ENCODE assay signal across 2 cellular contexts in the genomic region with DNA sequence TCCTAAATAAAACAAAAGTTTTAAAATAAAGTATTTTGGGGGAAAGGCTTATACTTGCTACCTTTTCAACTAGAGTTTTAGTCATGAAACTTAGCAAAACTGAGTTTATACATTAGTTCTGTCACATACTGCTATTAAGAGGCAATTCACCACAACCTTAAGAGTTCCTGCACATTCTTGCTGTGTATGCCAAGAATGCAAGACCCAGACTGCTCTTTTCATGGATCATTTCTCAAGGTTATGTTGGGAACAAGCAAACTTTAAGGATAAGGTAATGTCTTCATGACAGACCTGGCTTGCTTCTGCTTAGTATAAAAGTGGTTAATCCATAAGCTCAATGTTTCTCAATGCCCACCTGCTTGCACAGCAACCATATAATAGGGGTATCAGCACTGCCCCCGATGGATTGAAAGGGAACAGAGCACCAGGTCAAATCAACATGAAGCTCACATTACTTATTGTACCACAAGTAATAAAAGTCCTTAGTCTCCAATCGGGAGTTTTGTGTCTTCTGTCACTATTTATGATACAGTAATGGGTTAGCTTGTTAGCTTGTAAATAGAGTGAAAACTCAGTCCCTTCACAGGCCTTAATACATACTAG.
TF ChIP-seq lines count a peak whose summit lies in the region.

No MANE protein-coding gene starts in this region.

TF ChIP-seq in SK-N-SH, 30 proteins besides CTCF, POLR2A, EP300 and RAD21:
- TF ChIP-seq, protein P1, sequence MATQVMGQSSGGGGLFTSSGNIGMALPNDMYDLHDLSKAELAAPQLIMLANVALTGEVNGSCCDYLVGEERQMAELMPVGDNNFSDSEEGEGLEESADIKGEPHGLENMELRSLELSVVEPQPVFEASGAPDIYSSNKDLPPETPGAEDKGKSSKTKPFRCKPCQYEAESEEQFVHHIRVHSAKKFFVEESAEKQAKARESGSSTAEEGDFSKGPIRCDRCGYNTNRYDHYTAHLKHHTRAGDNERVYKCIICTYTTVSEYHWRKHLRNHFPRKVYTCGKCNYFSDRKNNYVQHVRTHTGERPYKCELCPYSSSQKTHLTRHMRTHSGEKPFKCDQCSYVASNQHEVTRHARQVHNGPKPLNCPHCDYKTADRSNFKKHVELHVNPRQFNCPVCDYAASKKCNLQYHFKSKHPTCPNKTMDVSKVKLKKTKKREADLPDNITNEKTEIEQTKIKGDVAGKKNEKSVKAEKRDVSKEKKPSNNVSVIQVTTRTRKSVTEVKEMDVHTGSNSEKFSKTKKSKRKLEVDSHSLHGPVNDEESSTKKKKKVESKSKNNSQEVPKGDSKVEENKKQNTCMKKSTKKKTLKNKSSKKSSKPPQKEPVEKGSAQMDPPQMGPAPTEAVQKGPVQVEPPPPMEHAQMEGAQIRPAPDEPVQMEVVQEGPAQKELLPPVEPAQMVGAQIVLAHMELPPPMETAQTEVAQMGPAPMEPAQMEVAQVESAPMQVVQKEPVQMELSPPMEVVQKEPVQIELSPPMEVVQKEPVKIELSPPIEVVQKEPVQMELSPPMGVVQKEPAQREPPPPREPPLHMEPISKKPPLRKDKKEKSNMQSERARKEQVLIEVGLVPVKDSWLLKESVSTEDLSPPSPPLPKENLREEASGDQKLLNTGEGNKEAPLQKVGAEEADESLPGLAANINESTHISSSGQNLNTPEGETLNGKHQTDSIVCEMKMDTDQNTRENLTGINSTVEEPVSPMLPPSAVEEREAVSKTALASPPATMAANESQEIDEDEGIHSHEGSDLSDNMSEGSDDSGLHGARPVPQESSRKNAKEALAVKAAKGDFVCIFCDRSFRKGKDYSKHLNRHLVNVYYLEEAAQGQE (IDR thresholded peaks at IDR 0.05; ENCODE audit: low read depth, low read length), result no peak
- TF ChIP-seq FOXJ3 (CRISPR knock-in tag; IDR thresholded peaks at IDR 0.05) (no peak), FOSL2 (IDR thresholded peaks at IDR 0.05; ENCODE audit: borderline replicate concordance, low read depth) (no peak)
TF ChIP-seq in SK-N-SH: peak in this region for 0.

TF ChIP-seq in SK-N-SH treated with all-trans-retinoic acid at 6 μM for 48 hours, 23 proteins besides CTCF, POLR2A, EP300 and RAD21 (continued from another document):
- TF ChIP-seq, protein P2, sequence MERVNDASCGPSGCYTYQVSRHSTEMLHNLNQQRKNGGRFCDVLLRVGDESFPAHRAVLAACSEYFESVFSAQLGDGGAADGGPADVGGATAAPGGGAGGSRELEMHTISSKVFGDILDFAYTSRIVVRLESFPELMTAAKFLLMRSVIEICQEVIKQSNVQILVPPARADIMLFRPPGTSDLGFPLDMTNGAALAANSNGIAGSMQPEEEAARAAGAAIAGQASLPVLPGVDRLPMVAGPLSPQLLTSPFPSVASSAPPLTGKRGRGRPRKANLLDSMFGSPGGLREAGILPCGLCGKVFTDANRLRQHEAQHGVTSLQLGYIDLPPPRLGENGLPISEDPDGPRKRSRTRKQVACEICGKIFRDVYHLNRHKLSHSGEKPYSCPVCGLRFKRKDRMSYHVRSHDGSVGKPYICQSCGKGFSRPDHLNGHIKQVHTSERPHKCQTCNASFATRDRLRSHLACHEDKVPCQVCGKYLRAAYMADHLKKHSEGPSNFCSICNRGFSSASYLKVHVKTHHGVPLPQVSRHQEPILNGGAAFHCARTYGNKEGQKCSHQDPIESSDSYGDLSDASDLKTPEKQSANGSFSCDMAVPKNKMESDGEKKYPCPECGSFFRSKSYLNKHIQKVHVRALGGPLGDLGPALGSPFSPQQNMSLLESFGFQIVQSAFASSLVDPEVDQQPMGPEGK (CRISPR knock-in tag; IDR thresholded peaks at IDR 0.05; ENCODE audit: borderline replicate concordance), result no peak
- TF ChIP-seq, protein P3, sequence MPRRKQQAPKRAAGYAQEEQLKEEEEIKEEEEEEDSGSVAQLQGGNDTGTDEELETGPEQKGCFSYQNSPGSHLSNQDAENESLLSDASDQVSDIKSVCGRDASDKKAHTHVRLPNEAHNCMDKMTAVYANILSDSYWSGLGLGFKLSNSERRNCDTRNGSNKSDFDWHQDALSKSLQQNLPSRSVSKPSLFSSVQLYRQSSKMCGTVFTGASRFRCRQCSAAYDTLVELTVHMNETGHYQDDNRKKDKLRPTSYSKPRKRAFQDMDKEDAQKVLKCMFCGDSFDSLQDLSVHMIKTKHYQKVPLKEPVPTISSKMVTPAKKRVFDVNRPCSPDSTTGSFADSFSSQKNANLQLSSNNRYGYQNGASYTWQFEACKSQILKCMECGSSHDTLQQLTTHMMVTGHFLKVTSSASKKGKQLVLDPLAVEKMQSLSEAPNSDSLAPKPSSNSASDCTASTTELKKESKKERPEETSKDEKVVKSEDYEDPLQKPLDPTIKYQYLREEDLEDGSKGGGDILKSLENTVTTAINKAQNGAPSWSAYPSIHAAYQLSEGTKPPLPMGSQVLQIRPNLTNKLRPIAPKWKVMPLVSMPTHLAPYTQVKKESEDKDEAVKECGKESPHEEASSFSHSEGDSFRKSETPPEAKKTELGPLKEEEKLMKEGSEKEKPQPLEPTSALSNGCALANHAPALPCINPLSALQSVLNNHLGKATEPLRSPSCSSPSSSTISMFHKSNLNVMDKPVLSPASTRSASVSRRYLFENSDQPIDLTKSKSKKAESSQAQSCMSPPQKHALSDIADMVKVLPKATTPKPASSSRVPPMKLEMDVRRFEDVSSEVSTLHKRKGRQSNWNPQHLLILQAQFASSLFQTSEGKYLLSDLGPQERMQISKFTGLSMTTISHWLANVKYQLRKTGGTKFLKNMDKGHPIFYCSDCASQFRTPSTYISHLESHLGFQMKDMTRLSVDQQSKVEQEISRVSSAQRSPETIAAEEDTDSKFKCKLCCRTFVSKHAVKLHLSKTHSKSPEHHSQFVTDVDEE (CRISPR knock-in tag; IDR thresholded peaks at IDR 0.05), result no peak
- no peak for TF ChIP-seq ARNTL (CRISPR knock-in tag; IDR thresholded peaks at IDR 0.05; ENCODE audit: borderline replicate concordance, low read depth)
- TF ChIP-seq PPARA (CRISPR knock-in tag; IDR thresholded peaks at IDR 0.05; ENCODE audit: borderline replicate concordance), result no peak
- no peak for TF ChIP-seq ZNF8 (CRISPR knock-in tag; IDR thresholded peaks at IDR 0.05)
- TF ChIP-seq CSDC2 (CRISPR knock-in tag; IDR thresholded peaks at IDR 0.05), result no peak
- TF ChIP-seq, protein P4, sequence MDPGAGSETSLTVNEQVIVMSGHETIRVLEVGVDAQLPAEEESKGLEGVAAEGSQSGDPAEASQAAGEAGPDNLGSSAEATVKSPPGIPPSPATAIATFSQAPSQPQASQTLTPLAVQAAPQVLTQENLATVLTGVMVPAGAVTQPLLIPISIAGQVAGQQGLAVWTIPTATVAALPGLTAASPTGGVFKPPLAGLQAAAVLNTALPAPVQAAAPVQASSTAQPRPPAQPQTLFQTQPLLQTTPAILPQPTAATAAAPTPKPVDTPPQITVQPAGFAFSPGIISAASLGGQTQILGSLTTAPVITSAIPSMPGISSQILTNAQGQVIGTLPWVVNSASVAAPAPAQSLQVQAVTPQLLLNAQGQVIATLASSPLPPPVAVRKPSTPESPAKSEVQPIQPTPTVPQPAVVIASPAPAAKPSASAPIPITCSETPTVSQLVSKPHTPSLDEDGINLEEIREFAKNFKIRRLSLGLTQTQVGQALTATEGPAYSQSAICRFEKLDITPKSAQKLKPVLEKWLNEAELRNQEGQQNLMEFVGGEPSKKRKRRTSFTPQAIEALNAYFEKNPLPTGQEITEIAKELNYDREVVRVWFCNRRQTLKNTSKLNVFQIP (CRISPR knock-in tag; IDR thresholded peaks at IDR 0.05; ENCODE audit: borderline replicate concordance, low read depth), result no peak
- TF ChIP-seq TOX (CRISPR knock-in tag; IDR thresholded peaks at IDR 0.05; ENCODE audit: borderline replicate concordance), result no peak
TF ChIP-seq in SK-N-SH treated with all-trans-retinoic acid at 6 μM for 48 hours: peak in this region for 0.
